ENCODE assay signal across 1 cellular context in the genomic region with DNA sequence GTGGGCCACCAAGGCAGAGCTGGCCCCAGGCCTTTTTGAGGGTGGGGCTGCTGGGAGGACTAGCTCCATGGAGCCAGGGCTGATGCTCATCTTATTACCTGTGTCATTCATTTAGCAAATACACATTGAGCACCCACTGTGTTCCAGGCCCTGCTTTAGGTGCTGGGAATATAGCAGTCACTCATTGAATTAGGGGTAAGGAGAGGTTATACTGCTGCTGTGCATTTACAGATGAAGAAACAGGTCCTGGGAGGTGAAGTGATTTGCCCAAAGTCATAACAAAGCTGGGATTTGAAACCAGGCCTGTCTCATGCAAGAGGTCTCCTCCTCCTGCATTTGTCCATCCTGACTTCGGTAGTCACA.
TF ChIP-seq lines count a peak whose summit lies in the region.

No MANE protein-coding gene starts in this region.

TF ChIP-seq in SK-N-SH, 30 proteins besides CTCF, POLR2A, EP300 and RAD21 (continued from another document):
- TF ChIP-seq, protein P1, sequence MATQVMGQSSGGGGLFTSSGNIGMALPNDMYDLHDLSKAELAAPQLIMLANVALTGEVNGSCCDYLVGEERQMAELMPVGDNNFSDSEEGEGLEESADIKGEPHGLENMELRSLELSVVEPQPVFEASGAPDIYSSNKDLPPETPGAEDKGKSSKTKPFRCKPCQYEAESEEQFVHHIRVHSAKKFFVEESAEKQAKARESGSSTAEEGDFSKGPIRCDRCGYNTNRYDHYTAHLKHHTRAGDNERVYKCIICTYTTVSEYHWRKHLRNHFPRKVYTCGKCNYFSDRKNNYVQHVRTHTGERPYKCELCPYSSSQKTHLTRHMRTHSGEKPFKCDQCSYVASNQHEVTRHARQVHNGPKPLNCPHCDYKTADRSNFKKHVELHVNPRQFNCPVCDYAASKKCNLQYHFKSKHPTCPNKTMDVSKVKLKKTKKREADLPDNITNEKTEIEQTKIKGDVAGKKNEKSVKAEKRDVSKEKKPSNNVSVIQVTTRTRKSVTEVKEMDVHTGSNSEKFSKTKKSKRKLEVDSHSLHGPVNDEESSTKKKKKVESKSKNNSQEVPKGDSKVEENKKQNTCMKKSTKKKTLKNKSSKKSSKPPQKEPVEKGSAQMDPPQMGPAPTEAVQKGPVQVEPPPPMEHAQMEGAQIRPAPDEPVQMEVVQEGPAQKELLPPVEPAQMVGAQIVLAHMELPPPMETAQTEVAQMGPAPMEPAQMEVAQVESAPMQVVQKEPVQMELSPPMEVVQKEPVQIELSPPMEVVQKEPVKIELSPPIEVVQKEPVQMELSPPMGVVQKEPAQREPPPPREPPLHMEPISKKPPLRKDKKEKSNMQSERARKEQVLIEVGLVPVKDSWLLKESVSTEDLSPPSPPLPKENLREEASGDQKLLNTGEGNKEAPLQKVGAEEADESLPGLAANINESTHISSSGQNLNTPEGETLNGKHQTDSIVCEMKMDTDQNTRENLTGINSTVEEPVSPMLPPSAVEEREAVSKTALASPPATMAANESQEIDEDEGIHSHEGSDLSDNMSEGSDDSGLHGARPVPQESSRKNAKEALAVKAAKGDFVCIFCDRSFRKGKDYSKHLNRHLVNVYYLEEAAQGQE (IDR thresholded peaks at IDR 0.05; ENCODE audit: low read depth, low read length) = no peak
- TF ChIP-seq, protein P2, sequence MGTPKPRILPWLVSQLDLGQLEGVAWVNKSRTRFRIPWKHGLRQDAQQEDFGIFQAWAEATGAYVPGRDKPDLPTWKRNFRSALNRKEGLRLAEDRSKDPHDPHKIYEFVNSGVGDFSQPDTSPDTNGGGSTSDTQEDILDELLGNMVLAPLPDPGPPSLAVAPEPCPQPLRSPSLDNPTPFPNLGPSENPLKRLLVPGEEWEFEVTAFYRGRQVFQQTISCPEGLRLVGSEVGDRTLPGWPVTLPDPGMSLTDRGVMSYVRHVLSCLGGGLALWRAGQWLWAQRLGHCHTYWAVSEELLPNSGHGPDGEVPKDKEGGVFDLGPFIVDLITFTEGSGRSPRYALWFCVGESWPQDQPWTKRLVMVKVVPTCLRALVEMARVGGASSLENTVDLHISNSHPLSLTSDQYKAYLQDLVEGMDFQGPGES (IDR thresholded peaks at IDR 0.05; ENCODE audit: low read depth, low read length) = no peak
- TF ChIP-seq, protein P3, sequence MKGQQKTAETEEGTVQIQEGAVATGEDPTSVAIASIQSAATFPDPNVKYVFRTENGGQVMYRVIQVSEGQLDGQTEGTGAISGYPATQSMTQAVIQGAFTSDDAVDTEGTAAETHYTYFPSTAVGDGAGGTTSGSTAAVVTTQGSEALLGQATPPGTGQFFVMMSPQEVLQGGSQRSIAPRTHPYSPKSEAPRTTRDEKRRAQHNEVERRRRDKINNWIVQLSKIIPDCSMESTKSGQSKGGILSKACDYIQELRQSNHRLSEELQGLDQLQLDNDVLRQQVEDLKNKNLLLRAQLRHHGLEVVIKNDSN (IDR thresholded peaks at IDR 0.05; ENCODE audit: borderline replicate concordance, low read depth) = no peak
- no peak for TF ChIP-seq NRF1 (IDR thresholded peaks at IDR 0.05; ENCODE audit: low read depth, low read length)
- TF ChIP-seq SIN3A (IDR thresholded peaks at IDR 0.05; ENCODE audit: borderline replicate concordance, low read depth, low read length) = no peak
- TF ChIP-seq, protein P4, sequence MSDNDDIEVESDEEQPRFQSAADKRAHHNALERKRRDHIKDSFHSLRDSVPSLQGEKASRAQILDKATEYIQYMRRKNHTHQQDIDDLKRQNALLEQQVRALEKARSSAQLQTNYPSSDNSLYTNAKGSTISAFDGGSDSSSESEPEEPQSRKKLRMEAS (IDR thresholded peaks at IDR 0.05; ENCODE audit: low read depth) = no peak
- TF ChIP-seq YY1 (IDR thresholded peaks at IDR 0.05; ENCODE audit: low read depth) = no peak
- TF ChIP-seq, protein P5, sequence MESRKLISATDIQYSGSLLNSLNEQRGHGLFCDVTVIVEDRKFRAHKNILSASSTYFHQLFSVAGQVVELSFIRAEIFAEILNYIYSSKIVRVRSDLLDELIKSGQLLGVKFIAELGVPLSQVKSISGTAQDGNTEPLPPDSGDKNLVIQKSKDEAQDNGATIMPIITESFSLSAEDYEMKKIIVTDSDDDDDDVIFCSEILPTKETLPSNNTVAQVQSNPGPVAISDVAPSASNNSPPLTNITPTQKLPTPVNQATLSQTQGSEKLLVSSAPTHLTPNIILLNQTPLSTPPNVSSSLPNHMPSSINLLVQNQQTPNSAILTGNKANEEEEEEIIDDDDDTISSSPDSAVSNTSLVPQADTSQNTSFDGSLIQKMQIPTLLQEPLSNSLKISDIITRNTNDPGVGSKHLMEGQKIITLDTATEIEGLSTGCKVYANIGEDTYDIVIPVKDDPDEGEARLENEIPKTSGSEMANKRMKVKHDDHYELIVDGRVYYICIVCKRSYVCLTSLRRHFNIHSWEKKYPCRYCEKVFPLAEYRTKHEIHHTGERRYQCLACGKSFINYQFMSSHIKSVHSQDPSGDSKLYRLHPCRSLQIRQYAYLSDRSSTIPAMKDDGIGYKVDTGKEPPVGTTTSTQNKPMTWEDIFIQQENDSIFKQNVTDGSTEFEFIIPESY (IDR thresholded peaks at IDR 0.05; ENCODE audit: borderline replicate concordance, low read depth) = no peak
- TF ChIP-seq EZH2phosphoT487 (IDR thresholded peaks at IDR 0.05; ENCODE audit: borderline replicate concordance, low read depth) = no peak
- TF ChIP-seq, protein P6, sequence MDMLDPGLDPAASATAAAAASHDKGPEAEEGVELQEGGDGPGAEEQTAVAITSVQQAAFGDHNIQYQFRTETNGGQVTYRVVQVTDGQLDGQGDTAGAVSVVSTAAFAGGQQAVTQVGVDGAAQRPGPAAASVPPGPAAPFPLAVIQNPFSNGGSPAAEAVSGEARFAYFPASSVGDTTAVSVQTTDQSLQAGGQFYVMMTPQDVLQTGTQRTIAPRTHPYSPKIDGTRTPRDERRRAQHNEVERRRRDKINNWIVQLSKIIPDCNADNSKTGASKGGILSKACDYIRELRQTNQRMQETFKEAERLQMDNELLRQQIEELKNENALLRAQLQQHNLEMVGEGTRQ (IDR thresholded peaks at IDR 0.05; ENCODE audit: borderline replicate concordance, low read depth, low read length) = no peak
- TF ChIP-seq FOXJ3 (CRISPR knock-in tag; IDR thresholded peaks at IDR 0.05) = no peak
- TF ChIP-seq TCF12 (IDR thresholded peaks at IDR 0.05) = no peak
- TF ChIP-seq MXI1 (IDR thresholded peaks at IDR 0.05; ENCODE audit: low read depth, low read length) = no peak
- TF ChIP-seq FOXM1 (IDR thresholded peaks at IDR 0.05; ENCODE audit: low read depth) = no peak
- TF ChIP-seq ELF1 (IDR thresholded peaks at IDR 0.05) = no peak
TF ChIP-seq in SK-N-SH: peak in this region for 0.
